ENCODE assay signal across 8 cellular contexts in the genomic region with DNA sequence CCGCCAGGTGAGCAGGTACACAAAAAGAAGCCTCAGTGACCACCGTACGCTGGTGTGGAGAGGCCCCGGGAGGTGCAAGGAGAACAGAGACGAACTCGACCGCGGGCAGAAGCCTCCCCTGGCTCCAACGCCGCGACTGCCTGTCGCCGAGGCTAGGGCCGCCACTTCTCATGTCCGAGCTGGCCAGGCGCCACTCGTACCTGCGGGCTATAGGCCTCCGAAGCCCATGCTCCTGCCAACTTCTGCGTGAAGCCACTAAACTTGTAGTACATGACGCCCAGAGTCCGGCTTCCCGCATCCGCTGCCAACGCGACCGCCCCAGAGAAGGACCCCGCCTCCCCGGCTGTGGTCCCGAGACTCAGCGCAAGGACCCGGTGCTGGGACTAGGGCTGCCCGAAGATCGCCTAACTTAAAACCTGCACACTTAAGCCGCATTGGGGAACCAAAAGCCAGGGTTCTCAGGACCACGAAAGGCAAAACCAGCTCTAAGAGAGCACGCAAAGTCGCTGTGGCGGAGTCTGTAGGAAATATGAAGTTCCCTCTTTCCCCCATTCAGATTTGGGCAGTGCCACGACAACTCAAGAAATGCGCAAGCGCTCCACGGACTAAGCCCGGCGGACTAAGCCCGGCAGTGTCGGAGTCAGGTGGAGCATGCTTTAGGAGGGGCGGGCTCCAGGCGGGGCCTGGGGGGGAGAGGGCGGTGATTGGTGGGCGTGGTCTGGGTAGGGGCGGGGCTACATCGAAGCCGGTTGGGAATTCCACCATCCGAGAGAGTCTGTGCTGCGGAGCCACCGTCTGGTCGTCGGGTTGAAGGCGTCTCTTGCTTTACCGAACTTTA. TPM values are rescaled to one million over a fixed set of nuclear protein-coding genes. Genes with fewer than 3 reads are reported as not detected.
DNase-seq lines count a peak whose midpoint lies in the region; ATAC-seq and TF ChIP-seq lines count a peak whose summit lies in the region.

A gene with protein sequence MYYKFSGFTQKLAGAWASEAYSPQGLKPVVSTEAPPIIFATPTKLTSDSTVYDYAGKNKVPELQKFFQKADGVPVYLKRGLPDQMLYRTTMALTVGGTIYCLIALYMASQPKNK (minus strand): TSS at position 328 of the 838 bp plus-strand sequence. CDS start 56 bp downstream, at position 272.

- no peaks in the 10 kb centered on the region for H3K36me3 ChIP-seq in left ventricle myocardium inferior
- H3K36me3 ChIP-seq in prostate gland = no peaks in the 10 kb centered on the region
- H3K36me3 ChIP-seq in urinary bladder (ENCODE audit: insufficient read depth) = no peaks in the 10 kb centered on the region

- peaks cover 4% of the 10 kb centered on the region for H3K36me3 Mint-ChIP-seq in T-helper 17 cell (ENCODE audit: low read depth)

- H3K27me3 Mint-ChIP-seq in T-helper 17 cell = peaks cover 5% of the 10 kb centered on the region

- TF ChIP-seq POLR2A in GM15510 (IDR thresholded peaks at IDR 0.05; ENCODE audit: borderline replicate concordance, extremely low read depth, insufficient read length) = peak; percentile 66
- peak; percentile 70 for TF ChIP-seq POLR2A in prostate gland (IDR thresholded peaks at IDR 0.05)

- H3K27ac ChIP-seq in left ventricle myocardium inferior (replicated peaks) (peak within 1 kb of the TSS; percentile 99), prostate gland (peak within 1 kb of the TSS; percentile 92 to 95), urinary bladder (ENCODE audit: low read depth) (peak within 1 kb of the TSS; percentile 61)

- under 1% methylated on average over 55 of the region's 61 CpGs for WGBS in prostate gland
- under 1% methylated on average over 61 of the region's 61 CpGs for WGBS in urinary bladder

- H3K27ac Mint-ChIP-seq in T-helper 17 cell = peak within 1 kb of the TSS; percentile 98

- H3K27me3 ChIP-seq in left ventricle myocardium inferior (ENCODE audit: low read depth) (peaks cover 4% of the 10 kb centered on the region), prostate gland (replicated peaks; ENCODE audit: insufficient read depth) (no peaks in the 10 kb centered on the region)

- H3K4me3 Mint-ChIP-seq in T-helper 17 cell = peak within 1 kb of the TSS; percentile 97

- peaks cover 37% of the 10 kb centered on the region for H3K4me1 Mint-ChIP-seq in T-helper 17 cell

- ATAC-seq in HG02885 (IDR thresholded peaks at IDR 0.05; ENCODE audit: poor library complexity, unreplicated experiment) (peak; percentile 92), T-helper 17 cell (peak; percentile 92)

- H3K9me3 ChIP-seq in T-helper 17 cell (ENCODE audit: control insufficient read depth, low read length, poor library complexity, severe bottlenecking) = no peaks in the 10 kb centered on the region
- H3K9me3 ChIP-seq in left ventricle myocardium inferior (replicated peaks) = no peaks in the 10 kb centered on the region
- no peaks in the 10 kb centered on the region for H3K9me3 ChIP-seq in prostate gland

- peaks cover 53% of the 10 kb centered on the region for H3K4me1 ChIP-seq in left ventricle myocardium inferior
- no peaks in the 10 kb centered on the region for H3K4me1 ChIP-seq in prostate gland (replicated peaks)
- H3K4me1 ChIP-seq in urinary bladder (ENCODE audit: insufficient read depth) = no peaks in the 10 kb centered on the region

- TF ChIP-seq CTCF in left ventricle myocardium inferior (IDR thresholded peaks at IDR 0.05; ENCODE audit: borderline replicate concordance) (peak; percentile 41), prostate gland (IDR thresholded peaks at IDR 0.05) (peak in 2 of 4 experiments; percentile 14 to 33)

- DNase-seq in NCI-H1694 treated with DMSO at 0.1 percent for 48 hours (lab: John Stamatoyannopoulos, UW) (peak; percentile 97), T-helper 17 cell (peak; percentile 93 to 97 (median 94)), amygdala (lab: John Stamatoyannopoulos, UW) (peak; percentile 56 to 99 (median 96)), left ventricle myocardium inferior (peak; percentile 96), prostate gland (ENCODE audit: low spot score) (peak; percentile 97)

- intact Hi-C loops in left ventricle myocardium inferior (cut with micrococcal nuclease) (no loop called here), prostate gland (cut with DNase I) (loop anchor here (10.0 kb wide), 1 partner anchor 266 kb away; no protein-coding TSS in a partner anchor)

- H3K4me3 ChIP-seq in left ventricle myocardium inferior = peak within 1 kb of the TSS; percentile 94
- peak within 1 kb of the TSS; percentile 90 to 94 for H3K4me3 ChIP-seq in prostate gland
- peak within 1 kb of the TSS; percentile 89 for H3K4me3 ChIP-seq in urinary bladder (ENCODE audit: low read depth, low read length)

RNA-seq across cellular contexts. Expression of the gene that starts here (rescaled TPM):
- total RNA-seq in T-helper 17 cell (10 to 100 TPM; 50.9 to 55.3 TPM), left ventricle myocardium inferior (109 TPM), prostate gland (100 to 1,000 TPM; 167 to 170 TPM), urinary bladder (103 TPM)
- 114 TPM for polyA plus RNA-seq in urinary bladder

Comparison
In these comparisons a context has a peak if more than half of its experiments do, and no peak if none do; other contexts are left out.
1. Peak in every context shown above with its lines: DNase-seq, ATAC-seq, H3K4me3 ChIP-seq and H3K27ac ChIP-seq.